ENCODE assay signal across 23 cellular contexts in genomic region chr18:24850532-24850931, GRCh38.
"Had no signal": no experiment of that assay in that cellular context is flagged by ENCODE, and none has a peak within 500 bp of the region (broad histone marks: within the 10 kb centered on the region; RNA-seq: fewer than 3 reads in every experiment).

No MANE protein-coding gene starts in this region.

- H3K4me2 ChIP-seq: KMS-11 had no signal

- H3K4me1 ChIP-seq: SJSA1 had no signal

- H3K9ac ChIP-seq: KMS-11 had no signal

- H3K27me3 ChIP-seq: SJSA1 had no signal

- H3K36me3 ChIP-seq: SJSA1 had no signal

- ATAC-seq: K562 had no signal

- H3K9me3 ChIP-seq: SJSA1 had no signal

- FAIRE-seq: K562, RCC 7860 had no signal

- H3K36me3 Mint-ChIP-seq: IgD-negative memory B cell had no signal

- H3K4me1 Mint-ChIP-seq: IgD-negative memory B cell had no signal

- DNase-seq: Kasumi-1, MM.1S, NCI-H1092 treated with DMSO at 0.1 percent for 48 hours, NCI-H1436, NCI-H187, NCI-H2029, NCI-H2081 treated with DMSO at 0.1 percent for 48 hours, NCI-H2171, NCI-H226, NCI-H446, NCI-H510A, NCI-H524 treated with DMSO at 0.1 percent for 48 hours, NCI-H69, NCI-H774, Right ventricle myocardium superior, RPMI8226, SIG-M5 had no signal

- H3K27ac Mint-ChIP-seq: IgD-negative memory B cell had no signal

- H3K27ac ChIP-seq: KMS-11, SJSA1, SK-N-MC had no signal

- H3K4me3 ChIP-seq: K562, SJSA1, SK-N-MC had no signal

- H3K4me3 Mint-ChIP-seq: IgD-negative memory B cell had no signal
